1 cellular context compared by ENCODE assay signal in the genomic region with DNA sequence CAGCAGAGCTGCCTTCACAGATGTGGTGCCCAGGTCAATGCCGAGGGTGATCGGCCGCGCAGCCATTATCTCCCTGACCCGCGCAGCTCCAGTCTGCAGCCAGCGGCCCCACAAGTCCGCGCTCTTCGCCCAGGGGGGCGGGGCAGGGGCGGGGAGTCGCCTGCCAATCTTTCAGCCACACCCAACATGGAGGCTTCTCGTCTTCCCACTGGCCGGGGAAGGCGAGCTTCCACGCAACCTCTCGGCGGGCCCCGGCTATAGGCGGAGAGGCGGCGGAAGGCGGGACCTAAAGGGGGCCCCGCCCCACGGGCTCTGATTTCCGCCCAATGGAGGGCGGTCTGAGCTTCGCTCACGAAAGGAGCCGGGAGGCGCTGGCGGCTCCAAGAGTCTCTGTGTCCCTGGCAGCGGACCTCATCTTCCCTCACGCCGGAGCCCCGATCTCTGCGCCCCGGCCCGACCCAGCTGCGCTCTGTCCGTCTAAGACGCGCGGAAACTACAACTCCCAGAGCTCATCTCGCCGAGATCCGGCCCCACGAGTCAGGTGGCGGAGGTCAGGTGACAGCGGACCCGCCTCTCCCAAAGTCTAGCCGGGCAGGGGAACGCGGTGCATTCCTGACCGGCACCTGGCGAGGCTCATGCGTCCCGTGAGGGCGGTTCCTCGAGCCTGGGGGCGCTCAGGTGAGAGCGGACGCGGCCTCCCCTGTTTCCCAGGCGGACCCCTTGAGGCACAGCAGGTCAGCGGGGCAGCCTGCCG.
A peak's percentile ranks its signal among the peaks of the same experiment; 100 is the strongest.
TF ChIP-seq lines count a peak whose summit lies in the region.

CTNS (plus strand) TSS at position 607 of the 754 bp plus-strand sequence. CDS start 3,447 bp downstream, outside the sequence.
SHPK (minus strand) TSS at position 97 of the 754 bp plus-strand sequence; CDS start at position 66, 31 bp downstream.

TF ChIP-seq in WTC11, 78 proteins besides CTCF, POLR2A, EP300 and RAD21 (continued from another document and continues in another):
- TF ChIP-seq, protein P1, sequence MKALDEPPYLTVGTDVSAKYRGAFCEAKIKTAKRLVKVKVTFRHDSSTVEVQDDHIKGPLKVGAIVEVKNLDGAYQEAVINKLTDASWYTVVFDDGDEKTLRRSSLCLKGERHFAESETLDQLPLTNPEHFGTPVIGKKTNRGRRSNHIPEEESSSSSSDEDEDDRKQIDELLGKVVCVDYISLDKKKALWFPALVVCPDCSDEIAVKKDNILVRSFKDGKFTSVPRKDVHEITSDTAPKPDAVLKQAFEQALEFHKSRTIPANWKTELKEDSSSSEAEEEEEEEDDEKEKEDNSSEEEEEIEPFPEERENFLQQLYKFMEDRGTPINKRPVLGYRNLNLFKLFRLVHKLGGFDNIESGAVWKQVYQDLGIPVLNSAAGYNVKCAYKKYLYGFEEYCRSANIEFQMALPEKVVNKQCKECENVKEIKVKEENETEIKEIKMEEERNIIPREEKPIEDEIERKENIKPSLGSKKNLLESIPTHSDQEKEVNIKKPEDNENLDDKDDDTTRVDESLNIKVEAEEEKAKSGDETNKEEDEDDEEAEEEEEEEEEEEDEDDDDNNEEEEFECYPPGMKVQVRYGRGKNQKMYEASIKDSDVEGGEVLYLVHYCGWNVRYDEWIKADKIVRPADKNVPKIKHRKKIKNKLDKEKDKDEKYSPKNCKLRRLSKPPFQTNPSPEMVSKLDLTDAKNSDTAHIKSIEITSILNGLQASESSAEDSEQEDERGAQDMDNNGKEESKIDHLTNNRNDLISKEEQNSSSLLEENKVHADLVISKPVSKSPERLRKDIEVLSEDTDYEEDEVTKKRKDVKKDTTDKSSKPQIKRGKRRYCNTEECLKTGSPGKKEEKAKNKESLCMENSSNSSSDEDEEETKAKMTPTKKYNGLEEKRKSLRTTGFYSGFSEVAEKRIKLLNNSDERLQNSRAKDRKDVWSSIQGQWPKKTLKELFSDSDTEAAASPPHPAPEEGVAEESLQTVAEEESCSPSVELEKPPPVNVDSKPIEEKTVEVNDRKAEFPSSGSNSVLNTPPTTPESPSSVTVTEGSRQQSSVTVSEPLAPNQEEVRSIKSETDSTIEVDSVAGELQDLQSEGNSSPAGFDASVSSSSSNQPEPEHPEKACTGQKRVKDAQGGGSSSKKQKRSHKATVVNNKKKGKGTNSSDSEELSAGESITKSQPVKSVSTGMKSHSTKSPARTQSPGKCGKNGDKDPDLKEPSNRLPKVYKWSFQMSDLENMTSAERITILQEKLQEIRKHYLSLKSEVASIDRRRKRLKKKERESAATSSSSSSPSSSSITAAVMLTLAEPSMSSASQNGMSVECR (CRISPR knock-in tag; IDR thresholded peaks at IDR 0.05; ENCODE audit: borderline replicate concordance) = peak; percentile 52
- TF ChIP-seq TP53 (CRISPR knock-in tag; IDR thresholded peaks at IDR 0.05) (no peak), ZNF281 (CRISPR knock-in tag; IDR thresholded peaks at IDR 0.05) (no peak), ESRRA (CRISPR knock-in tag; IDR thresholded peaks at IDR 0.05; ENCODE audit: borderline replicate concordance) (0 out of 2 replicates have a peak, but pooled peaks have one; percentile 14), E2F4 (CRISPR knock-in tag; IDR thresholded peaks at IDR 0.05; ENCODE audit: borderline replicate concordance, low read depth) (no peak), MYBL2 (CRISPR knock-in tag; IDR thresholded peaks at IDR 0.05) (no peak), PRRX2 (CRISPR knock-in tag; IDR thresholded peaks at IDR 0.05) (no peak), FOXK1 (CRISPR knock-in tag; IDR thresholded peaks at IDR 0.05) (peak; percentile 67; the same call in 1 of the 2 replicates), JAZF1 (CRISPR knock-in tag; IDR thresholded peaks at IDR 0.05) (no peak), ZNF263 (CRISPR knock-in tag; IDR thresholded peaks at IDR 0.05; ENCODE audit: low read depth) (no peak), NR1H2 (CRISPR knock-in tag; IDR thresholded peaks at IDR 0.05) (no peak), AFF4 (CRISPR knock-in tag; IDR thresholded peaks at IDR 0.05; ENCODE audit: borderline replicate concordance) (no peak), E2F1 (CRISPR knock-in tag; IDR thresholded peaks at IDR 0.05) (0 out of 2 replicates have a peak, but pooled peaks have one; percentile 11), NR2C2 (CRISPR knock-in tag; IDR thresholded peaks at IDR 0.05) (no peak), ATF3 (CRISPR knock-in tag; conservative IDR thresholded peaks at IDR 0.05) (no peak), ZBTB21 (CRISPR knock-in tag; IDR thresholded peaks at IDR 0.05; ENCODE audit: borderline replicate concordance) (0 out of 2 replicates have a peak, but pooled peaks have one; percentile 45), MXD4 (CRISPR knock-in tag; IDR thresholded peaks at IDR 0.05; ENCODE audit: borderline replicate concordance) (no peak), OVOL2 (CRISPR knock-in tag; IDR thresholded peaks at IDR 0.05; ENCODE audit: borderline replicate concordance) (no peak), SMAD3 (CRISPR knock-in tag; IDR thresholded peaks at IDR 0.05; ENCODE audit: borderline replicate concordance) (peak; percentile 68; the same call in 1 of the 2 replicates), ZNF396 (CRISPR knock-in tag; IDR thresholded peaks at IDR 0.05; ENCODE audit: borderline replicate concordance) (no peak), ZNF423 (CRISPR knock-in tag; IDR thresholded peaks at IDR 0.05) (no peak), ZNF416 (CRISPR knock-in tag; IDR thresholded peaks at IDR 0.05) (no peak), NFE2L1 (CRISPR knock-in tag; IDR thresholded peaks at IDR 0.05) (no peak)
- TF ChIP-seq, protein P2, sequence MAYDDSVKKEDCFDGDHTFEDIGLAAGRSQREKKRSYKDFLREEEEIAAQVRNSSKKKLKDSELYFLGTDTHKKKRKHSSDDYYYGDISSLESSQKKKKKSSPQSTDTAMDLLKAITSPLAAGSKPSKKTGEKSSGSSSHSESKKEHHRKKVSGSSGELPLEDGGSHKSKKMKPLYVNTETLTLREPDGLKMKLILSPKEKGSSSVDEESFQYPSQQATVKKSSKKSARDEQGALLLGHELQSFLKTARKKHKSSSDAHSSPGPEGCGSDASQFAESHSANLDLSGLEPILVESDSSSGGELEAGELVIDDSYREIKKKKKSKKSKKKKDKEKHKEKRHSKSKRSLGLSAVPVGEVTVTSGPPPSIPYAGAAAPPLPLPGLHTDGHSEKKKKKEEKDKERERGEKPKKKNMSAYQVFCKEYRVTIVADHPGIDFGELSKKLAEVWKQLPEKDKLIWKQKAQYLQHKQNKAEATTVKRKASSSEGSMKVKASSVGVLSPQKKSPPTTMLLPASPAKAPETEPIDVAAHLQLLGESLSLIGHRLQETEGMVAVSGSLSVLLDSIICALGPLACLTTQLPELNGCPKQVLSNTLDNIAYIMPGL (CRISPR knock-in tag; IDR thresholded peaks at IDR 0.05) = no peak; the same call in 1 of the 2 replicates
- TF ChIP-seq, protein P3, sequence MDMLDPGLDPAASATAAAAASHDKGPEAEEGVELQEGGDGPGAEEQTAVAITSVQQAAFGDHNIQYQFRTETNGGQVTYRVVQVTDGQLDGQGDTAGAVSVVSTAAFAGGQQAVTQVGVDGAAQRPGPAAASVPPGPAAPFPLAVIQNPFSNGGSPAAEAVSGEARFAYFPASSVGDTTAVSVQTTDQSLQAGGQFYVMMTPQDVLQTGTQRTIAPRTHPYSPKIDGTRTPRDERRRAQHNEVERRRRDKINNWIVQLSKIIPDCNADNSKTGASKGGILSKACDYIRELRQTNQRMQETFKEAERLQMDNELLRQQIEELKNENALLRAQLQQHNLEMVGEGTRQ (CRISPR knock-in tag; IDR thresholded peaks at IDR 0.05) = peak; percentile 100
- TF ChIP-seq, protein P4, sequence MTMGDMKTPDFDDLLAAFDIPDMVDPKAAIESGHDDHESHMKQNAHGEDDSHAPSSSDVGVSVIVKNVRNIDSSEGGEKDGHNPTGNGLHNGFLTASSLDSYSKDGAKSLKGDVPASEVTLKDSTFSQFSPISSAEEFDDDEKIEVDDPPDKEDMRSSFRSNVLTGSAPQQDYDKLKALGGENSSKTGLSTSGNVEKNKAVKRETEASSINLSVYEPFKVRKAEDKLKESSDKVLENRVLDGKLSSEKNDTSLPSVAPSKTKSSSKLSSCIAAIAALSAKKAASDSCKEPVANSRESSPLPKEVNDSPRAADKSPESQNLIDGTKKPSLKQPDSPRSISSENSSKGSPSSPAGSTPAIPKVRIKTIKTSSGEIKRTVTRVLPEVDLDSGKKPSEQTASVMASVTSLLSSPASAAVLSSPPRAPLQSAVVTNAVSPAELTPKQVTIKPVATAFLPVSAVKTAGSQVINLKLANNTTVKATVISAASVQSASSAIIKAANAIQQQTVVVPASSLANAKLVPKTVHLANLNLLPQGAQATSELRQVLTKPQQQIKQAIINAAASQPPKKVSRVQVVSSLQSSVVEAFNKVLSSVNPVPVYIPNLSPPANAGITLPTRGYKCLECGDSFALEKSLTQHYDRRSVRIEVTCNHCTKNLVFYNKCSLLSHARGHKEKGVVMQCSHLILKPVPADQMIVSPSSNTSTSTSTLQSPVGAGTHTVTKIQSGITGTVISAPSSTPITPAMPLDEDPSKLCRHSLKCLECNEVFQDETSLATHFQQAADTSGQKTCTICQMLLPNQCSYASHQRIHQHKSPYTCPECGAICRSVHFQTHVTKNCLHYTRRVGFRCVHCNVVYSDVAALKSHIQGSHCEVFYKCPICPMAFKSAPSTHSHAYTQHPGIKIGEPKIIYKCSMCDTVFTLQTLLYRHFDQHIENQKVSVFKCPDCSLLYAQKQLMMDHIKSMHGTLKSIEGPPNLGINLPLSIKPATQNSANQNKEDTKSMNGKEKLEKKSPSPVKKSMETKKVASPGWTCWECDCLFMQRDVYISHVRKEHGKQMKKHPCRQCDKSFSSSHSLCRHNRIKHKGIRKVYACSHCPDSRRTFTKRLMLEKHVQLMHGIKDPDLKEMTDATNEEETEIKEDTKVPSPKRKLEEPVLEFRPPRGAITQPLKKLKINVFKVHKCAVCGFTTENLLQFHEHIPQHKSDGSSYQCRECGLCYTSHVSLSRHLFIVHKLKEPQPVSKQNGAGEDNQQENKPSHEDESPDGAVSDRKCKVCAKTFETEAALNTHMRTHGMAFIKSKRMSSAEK (CRISPR knock-in tag; IDR thresholded peaks at IDR 0.05; ENCODE audit: borderline replicate concordance) = no peak
- TF ChIP-seq, protein P5, sequence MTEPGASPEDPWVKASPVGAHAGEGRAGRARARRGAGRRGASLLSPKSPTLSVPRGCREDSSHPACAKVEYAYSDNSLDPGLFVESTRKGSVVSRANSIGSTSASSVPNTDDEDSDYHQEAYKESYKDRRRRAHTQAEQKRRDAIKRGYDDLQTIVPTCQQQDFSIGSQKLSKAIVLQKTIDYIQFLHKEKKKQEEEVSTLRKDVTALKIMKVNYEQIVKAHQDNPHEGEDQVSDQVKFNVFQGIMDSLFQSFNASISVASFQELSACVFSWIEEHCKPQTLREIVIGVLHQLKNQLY (CRISPR knock-in tag; IDR thresholded peaks at IDR 0.05) = no peak
